15 cellular contexts compared by ENCODE assay signal in the genomic region with DNA sequence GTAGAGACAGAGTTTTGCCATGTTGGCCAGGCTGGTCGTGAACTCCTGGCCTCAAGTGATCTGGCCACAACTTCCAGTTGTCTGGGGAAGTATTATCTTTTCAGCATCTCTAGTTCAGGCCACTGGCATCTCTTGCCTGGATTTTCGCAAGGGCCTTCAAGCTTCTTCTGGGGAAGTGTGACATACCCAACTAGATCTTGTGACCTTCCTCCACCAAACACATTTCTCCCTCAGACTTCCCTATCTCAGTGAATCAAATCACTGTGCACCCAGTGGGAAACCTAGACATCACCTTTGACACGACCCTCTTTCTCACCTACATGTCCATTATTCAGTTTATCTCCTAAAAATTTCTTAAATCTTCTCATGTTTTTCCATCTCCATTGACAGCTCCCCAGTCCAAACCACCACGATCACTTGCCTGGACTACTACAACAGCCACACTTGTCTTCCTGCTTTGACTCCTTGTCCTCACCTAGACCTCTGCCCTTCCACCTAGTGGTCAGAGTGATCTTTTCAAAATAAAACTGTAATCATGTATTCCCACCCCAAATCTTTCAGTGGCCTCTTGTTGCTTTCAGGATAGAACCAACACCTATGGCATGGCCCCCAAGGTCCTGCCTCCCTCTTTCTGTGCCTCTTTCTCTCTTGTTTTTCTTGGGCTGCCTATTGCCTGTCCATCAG. TPM values are rescaled to one million over a fixed set of nuclear protein-coding genes. Genes with fewer than 3 reads are reported as not detected.
DNase-seq lines count a peak whose midpoint lies in the region; ATAC-seq and TF ChIP-seq lines count a peak whose summit lies in the region.
"Had no signal": no experiment of that assay in that cellular context is flagged by ENCODE, and none has a peak within 500 bp of the region (broad histone marks: within the 10 kb centered on the region; RNA-seq: fewer than 3 reads in every experiment).

No MANE protein-coding gene starts in this region.

- H4K20me1 ChIP-seq in OCI-LY7 (ENCODE audit: insufficient read depth, low read length), result no peaks in the 10 kb centered on the region

- H3K27ac ChIP-seq in OCI-LY7 (ENCODE audit: low read depth, low read length, poor library complexity, severe bottlenecking) (no peak overlapping the region), gastrocnemius medialis (no peak overlapping the region)
- H3K27ac ChIP-seq: body of pancreas had no signal

- CTCF ChIA-PET in OCI-LY7 (lab: Charles Lee; ENCODE audit: unreplicated experiment), result no interaction called here

- no peak for DNase-seq in AG10803 (ENCODE audit: low read depth)
- no peak for DNase-seq in GM06990 (ENCODE audit: extremely low read depth, insufficient read length)
- peak; percentile 44 for DNase-seq in OCI-LY7 (ENCODE audit: low spot score)
- DNase-seq in erythroblast (lab: John Stamatoyannopoulos, UW), result peak; percentile 12 to 19
- no peak for DNase-seq in activated effector memory CD4-positive, alpha-beta T cell treated with Interleukin-2 at 50 U/mL for 16 hours
- DNase-seq in gastrocnemius medialis, result no peak
- no peak for DNase-seq in foreskin fibroblast
- DNase-seq: activated CD4-positive, alpha-beta T cell treated with anti-CD3 and anti-CD28 coated beads for 4 hours; activated naive CD4-positive, alpha-beta T cell treated with anti-CD3 and anti-CD28 coated beads, Interleukin-2, amount 50 U/mL, for 16 hours; body of pancreas; left ventricle myocardium superior; naive B cell; NCI-H2107; NCI-H82 had no signal

- BruUV-seq in OCI-LY7 (replicated peaks; lab: Mats Ljungman, UMichigan), result no TSS peak

- no peaks in the 10 kb centered on the region for H3K9me2 ChIP-seq in OCI-LY7 (ENCODE audit: insufficient read depth, low read length)

- H3K4me2 ChIP-seq in OCI-LY7 (ENCODE audit: low read length), result no peak overlapping the region

- no peak for ATAC-seq in HG03135 (IDR thresholded peaks at IDR 0.05; ENCODE audit: unreplicated experiment)
- ATAC-seq in gastrocnemius medialis, result no peak
- ATAC-seq: body of pancreas, left ventricle myocardium superior had no signal

- peaks cover 9% of the 10 kb centered on the region; the same call in 1 of the 2 replicates for H3K79me2 ChIP-seq in OCI-LY7 (ENCODE audit: insufficient read depth, low read depth, low read length)

- in situ Hi-C loops in gastrocnemius medialis (cut with MboI; ENCODE audit: low sequenced_read_pairs in 4 of 4), result no loop called here

- intact Hi-C loops in OCI-LY7 (cut with micrococcal nuclease; ENCODE audit: unreplicated experiment) (no loop called here), gastrocnemius medialis (cut with DNase I; ENCODE audit: low total_unique reads) (no loop called here)

- H3K4me1 ChIP-seq in OCI-LY7 (ENCODE audit: insufficient read depth, low read length, poor library complexity, severe bottlenecking), result peaks cover 22% of the 10 kb centered on the region
- H3K4me1 ChIP-seq in gastrocnemius medialis, result peaks cover 15 to 19% of the 10 kb centered on the region in 2 donors

- TF ChIP-seq POLR2A in erythroblast (IDR thresholded peaks at IDR 0.05; ENCODE audit: low read length) (no peak), gastrocnemius medialis (IDR thresholded peaks at IDR 0.05) (no peak)

- H3K36me3 ChIP-seq in GM06990 (ENCODE audit: control insufficient read depth, insufficient read depth, low read length) (peaks cover 2% of the 10 kb centered on the region; the same call in 1 of the 2 replicates), OCI-LY7 (ENCODE audit: insufficient read depth, low read length) (peaks cover 2% of the 10 kb centered on the region; the same call in 1 of the 2 replicates), gastrocnemius medialis (peaks cover 0 to 12% of the 10 kb centered on the region in 2 donors)

- H3K9me3 ChIP-seq in OCI-LY7 (ENCODE audit: low read length) (no peaks in the 10 kb centered on the region), gastrocnemius medialis (no peaks in the 10 kb centered on the region)
- H3K9me3 ChIP-seq: body of pancreas had no signal

- TF ChIP-seq CTCF in AG10803 (conservative IDR thresholded peaks at IDR 0.05; ENCODE audit: low read length), result peak; percentile 3; the same call in 1 of the 2 replicates
- TF ChIP-seq CTCF in GM06990 (IDR thresholded peaks at IDR 0.05; ENCODE audit: insufficient read depth, low read length, poor library complexity, severe bottlenecking), result peak; percentile 17
- TF ChIP-seq CTCF in OCI-LY7 (conservative IDR thresholded peaks at IDR 0.05; ENCODE audit: low read length), result peak; percentile 67
- TF ChIP-seq CTCF in gastrocnemius medialis (IDR thresholded peaks at IDR 0.05 in 4 of 5, conservative IDR thresholded peaks at IDR 0.05 in 1 of 5), result no peak
- TF ChIP-seq CTCF in foreskin fibroblast (IDR thresholded peaks at IDR 0.05; ENCODE audit: low read depth, low read length), result no peak

- no peaks in the 10 kb centered on the region for H3K27me3 ChIP-seq in GM06990 (replicated peaks; ENCODE audit: control insufficient read depth, insufficient read depth, low read length)
- no peaks in the 10 kb centered on the region for H3K27me3 ChIP-seq in gastrocnemius medialis
- H3K27me3 ChIP-seq: body of pancreas had no signal

- H2AFZ ChIP-seq in OCI-LY7 (ENCODE audit: low read length), result no peak overlapping the region

- no peak overlapping the region for H3K4me3 ChIP-seq in AG10803 (ENCODE audit: low read length)
- no peak overlapping the region for H3K4me3 ChIP-seq in GM06990 (replicated peaks; ENCODE audit: low read depth, low read length)
- no peak overlapping the region for H3K4me3 ChIP-seq in OCI-LY7 (ENCODE audit: low read depth, low read length, poor library complexity, severe bottlenecking)
- no peak overlapping the region for H3K4me3 ChIP-seq in gastrocnemius medialis
- no peak overlapping the region for H3K4me3 ChIP-seq in foreskin fibroblast (ENCODE audit: low read depth in 1 of 2, low read length in 2 of 2)
- H3K4me3 ChIP-seq: body of pancreas had no signal

- POLR2A ChIA-PET in OCI-LY7 (lab: Charles Lee), result interaction anchor here (0.8 kb wide), 1 partner anchor 19 kb away, joined by 4 read pairs; no protein-coding TSS in a partner anchor

RNA-seq across cellular contexts. Expression of a gene that starts 3.3 kb away (rescaled TPM):
- total RNA-seq in OCI-LY7 (2014; rRNA removed; shearing (Covaris generic)), result 3.4 and 5.3 TPM in 2 replicates
- total RNA-seq in OCI-LY7 (2022), result 6.3 TPM in 2 replicates
- total RNA-seq in gastrocnemius medialis, result 1 to 10 TPM in 3 of 4 donors, under 1 TPM in 1; 0.82 to 2.0 (median 1.0) TPM

RNA-seq across cellular contexts. Expression of a gene that starts 3.8 kb away (rescaled TPM):
- total RNA-seq in OCI-LY7 (2014; rRNA removed; shearing (Covaris generic)), result 12.5 and 22.2 TPM in 2 replicates
- 23.6 and 27.0 TPM in 2 replicates for total RNA-seq in OCI-LY7 (2022)
- total RNA-seq in gastrocnemius medialis, result 10 to 100 TPM in 3 of 4 donors, 1 to 10 TPM in 1; 6.5 to 22.7 (median 17.9) TPM

RNA-seq across cellular contexts. Expression of a gene that starts 6.9 kb away (rescaled TPM):
- 35.2 and 49.8 TPM in 2 replicates for total RNA-seq in OCI-LY7 (2014; rRNA removed; shearing (Covaris generic))
- total RNA-seq in OCI-LY7 (2022) (38.5 and 49.8 TPM in 2 replicates), gastrocnemius medialis (10 to 100 TPM; 37.6 to 47.5 (median 40.1) TPM)

RNA-seq across cellular contexts. Expression of a gene that starts 8.8 kb away (rescaled TPM):
- 6.5 and 7.1 TPM in 2 replicates for total RNA-seq in OCI-LY7 (2014; rRNA removed; shearing (Covaris generic))
- 6.6 and 6.9 TPM in 2 replicates for total RNA-seq in OCI-LY7 (2022)
- not detected for total RNA-seq in gastrocnemius medialis
- total RNA-seq: left ventricle myocardium superior had no signal

RNA-seq across cellular contexts. Expression of a gene that starts 20.8 kb away (rescaled TPM):
- 29.3 and 29.4 TPM in 2 replicates for total RNA-seq in OCI-LY7 (2014; rRNA removed; shearing (Covaris generic))
- 46.2 and 47.7 TPM in 2 replicates for total RNA-seq in OCI-LY7 (2022)
- 10 to 100 TPM in 1 of 4 donors, 1 to 10 TPM in 3; 4.8 to 11.3 (median 7.9) TPM for total RNA-seq in gastrocnemius medialis

Comparison
In these comparisons a context has a peak if more than half of its experiments do, and no peak if none do; other contexts are left out.
1. DNase-seq: peak in OCI-LY7 (single experiment) and erythroblast (2 of 2); none in AG10803 (single experiment), GM06990 (single experiment), activated effector memory CD4-positive, alpha-beta T cell treated with Interleukin-2 at 50 U/mL for 16 hours (single experiment), gastrocnemius medialis (0 of 2) and foreskin fibroblast (0 of 2).
2. CTCF ChIP-seq: peak in AG10803 (single experiment), GM06990 (single experiment) and OCI-LY7 (single experiment); none in gastrocnemius medialis (0 of 5) and foreskin fibroblast (single experiment).